ENCODE assay signal across 22 cellular contexts in the genomic region with DNA sequence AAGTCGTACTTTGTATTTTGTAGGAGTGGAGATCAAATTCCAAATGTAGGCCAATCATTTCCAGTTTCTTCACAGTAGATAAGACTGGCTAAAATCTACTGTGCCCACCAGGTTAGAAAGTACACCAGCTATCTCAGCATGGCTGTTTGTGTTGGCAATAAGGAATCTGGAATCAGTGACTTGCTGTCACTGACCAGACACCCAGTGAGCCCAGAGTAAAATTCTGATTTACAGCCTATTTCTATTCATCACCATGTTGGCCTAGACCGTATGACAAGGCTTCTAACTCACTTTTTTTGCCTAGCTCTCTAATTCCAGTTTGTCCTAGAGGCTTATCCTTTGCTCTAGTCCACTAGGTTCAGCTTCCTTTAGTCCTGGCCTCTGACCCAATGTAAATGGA. TPM values are rescaled to one million over a fixed set of nuclear protein-coding genes. Genes with fewer than 3 reads are reported as not detected.
DNase-seq lines count a peak whose midpoint lies in the region; ATAC-seq and TF ChIP-seq lines count a peak whose summit lies in the region.
"Had no signal": no experiment of that assay in that cellular context is flagged by ENCODE, and none has a peak within 500 bp of the region (broad histone marks: within the 10 kb centered on the region; RNA-seq: fewer than 3 reads in every experiment).

No MANE protein-coding gene starts in this region.

- H3K36me3 Mint-ChIP-seq in chondrocyte (ENCODE audit: low read depth) (no peaks in the 10 kb centered on the region), nephron (ENCODE audit: low read depth) (no peaks in the 10 kb centered on the region), nephron progenitor cell (ENCODE audit: low read depth) (no peaks in the 10 kb centered on the region)
- H3K36me3 Mint-ChIP-seq: CD8-positive, alpha-beta T cell had no signal

- H3K4me1 ChIP-seq in left ventricle myocardium inferior = peaks cover 28% of the 10 kb centered on the region
- H3K4me1 ChIP-seq: A549, Caco-2, SJSA1 had no signal

- DNase-seq in left ventricle myocardium inferior (no peak), Right ventricle myocardium superior (no peak), chondrocyte (ENCODE audit: low spot score) (no peak), nephron progenitor cell (no peak), dedifferentiated amniotic fluid mesenchymal stem cell (ENCODE audit: extremely low spot score) (no peak)
- no peak for DNase-seq in activated CD8-positive, alpha-beta memory T cell treated with anti-CD3 and anti-CD28 coated beads for 24 hours
- DNase-seq: AML-193; Caco-2; CD8-positive, alpha-beta T cell; GOT3; KG1; MG63; NCI-H1105 treated with DMSO at 0.1 percent for 48 hours; NCI-H146; NCI-H1930; NCI-H2107; NCI-H524; NCI-H748 treated with DMSO at 0.1 percent for 48 hours had no signal

- TF ChIP-seq CTCF in left ventricle myocardium inferior (IDR thresholded peaks at IDR 0.05; ENCODE audit: borderline replicate concordance) (no peak), chondrocyte (IDR thresholded peaks at IDR 0.05) (no peak), nephron (IDR thresholded peaks at IDR 0.05; ENCODE audit: unreplicated experiment in 3 of 3) (no peak), nephron progenitor cell (IDR thresholded peaks at IDR 0.05) (no peak)

- no peaks in the 10 kb centered on the region for H3K27me3 ChIP-seq in left ventricle myocardium inferior (ENCODE audit: low read depth)
- H3K27me3 ChIP-seq: MG63, SJSA1 had no signal

- H3K36me3 ChIP-seq in left ventricle myocardium inferior = no peaks in the 10 kb centered on the region
- H3K36me3 ChIP-seq: MG63, SJSA1 had no signal

- ATAC-seq in Right ventricle myocardium superior (ENCODE audit: poor library complexity) = no peak
- ATAC-seq: A549; CD8-positive, alpha-beta T cell had no signal

- H3K27me3 Mint-ChIP-seq in chondrocyte (ENCODE audit: low read depth) (no peaks in the 10 kb centered on the region), nephron (ENCODE audit: low read depth) (no peaks in the 10 kb centered on the region), nephron progenitor cell (ENCODE audit: low read depth, poor library complexity) (peaks cover 2% of the 10 kb centered on the region)

- H3K4me1 Mint-ChIP-seq in chondrocyte (ENCODE audit: low read depth) = peaks cover 27% of the 10 kb centered on the region
- H3K4me1 Mint-ChIP-seq in nephron = peaks cover 52% of the 10 kb centered on the region
- H3K4me1 Mint-ChIP-seq in nephron progenitor cell = no peaks in the 10 kb centered on the region

- no peaks in the 10 kb centered on the region for H3K9me3 ChIP-seq in left ventricle myocardium inferior (replicated peaks)
- H3K9me3 ChIP-seq: A549, Caco-2, MG63, SJSA1 had no signal

- H3K9me3 Mint-ChIP-seq in chondrocyte (ENCODE audit: low read depth) (no peaks in the 10 kb centered on the region), nephron (no peaks in the 10 kb centered on the region), nephron progenitor cell (no peaks in the 10 kb centered on the region)
- H3K9me3 Mint-ChIP-seq: CD8-positive, alpha-beta T cell had no signal

- H3K4me3 Mint-ChIP-seq in chondrocyte (ENCODE audit: unreplicated experiment) (no peak overlapping the region), nephron (peak overlapping the region in 1 of 3 experiments; percentile 2), nephron progenitor cell (no peak overlapping the region)
- H3K4me3 Mint-ChIP-seq: CD8-positive, alpha-beta T cell had no signal

- intact Hi-C loops in left ventricle myocardium inferior (cut with micrococcal nuclease) (no loop called here), Right ventricle myocardium superior (cut with DNase I) (loop anchor here (10.0 kb wide), 1 partner anchor 55 kb away; no protein-coding TSS in a partner anchor)

- peak overlapping the region; percentile 63 for H3K27ac Mint-ChIP-seq in chondrocyte (ENCODE audit: unreplicated experiment)
- peak overlapping the region; percentile 95 to 97 (median 97) for H3K27ac Mint-ChIP-seq in nephron
- H3K27ac Mint-ChIP-seq in nephron progenitor cell = no peak overlapping the region
- H3K27ac Mint-ChIP-seq: CD8-positive, alpha-beta T cell had no signal

- H3K27ac ChIP-seq in left ventricle myocardium inferior (replicated peaks) = peak overlapping the region; percentile 11
- H3K27ac ChIP-seq: A549, C4-2B, SJSA1 had no signal

- no peak overlapping the region for H3K4me3 ChIP-seq in left ventricle myocardium inferior
- H3K4me3 ChIP-seq: A549, MG63, SJSA1 had no signal

RNA-seq across cellular contexts. Expression of a gene that starts 25.4 kb away (rescaled TPM):
- not detected for total RNA-seq in left ventricle myocardium inferior
- not detected for total RNA-seq in Right ventricle myocardium superior
- total RNA-seq in chondrocyte = 0.34 TPM in 1 of 3 replicates, not detected in the others
- total RNA-seq: Caco-2 had no signal

RNA-seq across cellular contexts. Expression of a gene that starts 42.8 kb away (rescaled TPM):
- total RNA-seq in left ventricle myocardium inferior (99.7 TPM), Right ventricle myocardium superior (105 TPM), chondrocyte (585 to 828 TPM (median 589 TPM) in 3 replicates)
